In the genomic region with DNA sequence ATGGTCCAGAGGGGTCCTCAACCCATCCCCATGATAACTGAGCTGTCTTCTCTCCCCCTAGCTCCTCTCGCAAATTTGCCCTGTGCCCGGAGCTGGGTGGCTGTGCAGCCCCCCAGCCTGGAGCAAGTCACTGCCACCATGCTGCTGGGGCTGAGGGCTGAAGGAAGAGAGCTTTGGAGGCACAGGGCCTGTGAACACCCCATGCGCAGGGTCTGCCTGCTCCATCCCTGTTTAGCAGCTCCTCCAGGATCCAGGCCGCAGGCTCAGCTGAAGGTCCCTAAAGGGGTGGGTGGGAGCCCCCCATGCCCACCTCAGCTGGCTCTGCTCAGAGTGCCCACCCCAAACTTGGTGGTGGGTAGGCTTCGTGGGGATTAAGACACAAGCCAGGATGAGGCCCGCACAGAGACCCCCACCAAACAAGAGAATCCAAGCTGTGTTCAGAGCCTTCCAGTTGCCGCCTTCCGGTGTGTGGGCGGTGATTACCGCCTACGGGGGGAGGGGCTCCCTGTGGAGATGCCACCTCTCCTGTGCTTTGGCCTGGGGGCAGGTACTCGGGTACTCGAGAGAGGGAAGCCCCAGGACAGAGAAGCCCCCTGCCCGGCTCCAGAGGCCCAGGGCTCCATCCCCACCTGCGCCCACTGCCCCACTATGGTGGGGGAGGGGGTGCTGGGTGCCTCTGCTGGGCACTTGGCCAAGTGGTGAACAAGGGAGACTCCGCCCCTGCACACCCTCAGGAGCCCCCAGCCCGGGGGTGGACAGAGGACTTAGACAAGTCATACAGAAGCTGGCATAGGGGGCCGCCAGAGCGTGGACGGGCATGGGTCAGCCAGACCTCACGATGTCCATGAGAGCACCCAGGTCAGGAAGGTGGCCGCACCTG, we compare ENCODE assay signal across 13 cellular contexts. TPM values are rescaled to one million over a fixed set of nuclear protein-coding genes. Genes with fewer than 3 reads are reported as not detected.
DNase-seq lines count a peak whose midpoint lies in the region; ATAC-seq and TF ChIP-seq lines count a peak whose summit lies in the region.
"Had no signal": no experiment of that assay in that cellular context is flagged by ENCODE, and none has a peak within 500 bp of the region (broad histone marks: within the 10 kb centered on the region; RNA-seq: fewer than 3 reads in every experiment).

No MANE protein-coding gene starts in this region.

- H3K4me1 ChIP-seq in H9 (ENCODE audit: insufficient read depth, low read length) (no peaks in the 10 kb centered on the region), foreskin keratinocyte (peaks cover 4% of the 10 kb centered on the region)

- H2AFZ ChIP-seq in H9 (ENCODE audit: low read length), result no peak overlapping the region
- H2AFZ ChIP-seq: hepatocyte had no signal

- H3K27ac Mint-ChIP-seq in H9 (no peak overlapping the region), osteocyte (ENCODE audit: unreplicated experiment) (no peak overlapping the region)
- H3K27ac Mint-ChIP-seq in activated naive CD8-positive, alpha-beta T cell treated with anti-CD3 and anti-CD28 coated beads for 36 hours, result no peak overlapping the region
- H3K27ac Mint-ChIP-seq: activated CD8-positive, alpha-beta memory T cell treated with anti-CD3 and anti-CD28 coated beads, Interleukin-2, amount 10 ng/mL, durations not matched to agents 7 days and 5 days had no signal

- no peak overlapping the region for H3K4ac ChIP-seq in H9 (ENCODE audit: low read depth, low read length)

- no peaks in the 10 kb centered on the region for H3K79me1 ChIP-seq in H9 (ENCODE audit: insufficient read depth, low read depth, low read length, poor library complexity, severe bottlenecking)

- no peak overlapping the region for H3K9ac ChIP-seq in H9 (ENCODE audit: extremely low read depth, insufficient read length, low read length)

- H3K23me2 ChIP-seq in H9 (ENCODE audit: insufficient read length, low read depth, low read length, poor library complexity, severe bottlenecking), result peaks cover 3% of the 10 kb centered on the region

- H3K9me3 Mint-ChIP-seq in H9, result no peaks in the 10 kb centered on the region
- no peaks in the 10 kb centered on the region for H3K9me3 Mint-ChIP-seq in activated naive CD8-positive, alpha-beta T cell treated with anti-CD3 and anti-CD28 coated beads for 36 hours
- H3K9me3 Mint-ChIP-seq in osteocyte (ENCODE audit: unreplicated experiment), result no peaks in the 10 kb centered on the region

- no peaks in the 10 kb centered on the region for H3K79me2 ChIP-seq in H9 (ENCODE audit: insufficient read depth, low read length)
- H3K79me2 ChIP-seq: hepatocyte had no signal

- H4K8ac ChIP-seq in H9 (replicated peaks; ENCODE audit: insufficient read length, low read depth, low read length), result no peak overlapping the region

- H2BK12ac ChIP-seq in H9 (ENCODE audit: insufficient read length, low read depth, low read length), result no peak overlapping the region

- no peaks in the 10 kb centered on the region for H3K9me3 ChIP-seq in H9 (ENCODE audit: control insufficient read depth, low read depth, low read length)
- H3K9me3 ChIP-seq: body of pancreas had no signal

- peaks cover 26% of the 10 kb centered on the region for H3K27me3 Mint-ChIP-seq in H9 (ENCODE audit: low read depth)
- peaks cover 18% of the 10 kb centered on the region for H3K27me3 Mint-ChIP-seq in activated naive CD8-positive, alpha-beta T cell treated with anti-CD3 and anti-CD28 coated beads for 36 hours
- H3K27me3 Mint-ChIP-seq in osteocyte (ENCODE audit: unreplicated experiment), result peaks cover 13% of the 10 kb centered on the region

- TF ChIP-seq CTCF in H9 (conservative IDR thresholded peaks at IDR 0.05) (no peak), osteocyte (IDR thresholded peaks at IDR 0.05) (no peak), foreskin keratinocyte (conservative IDR thresholded peaks at IDR 0.05) (no peak)

- H3K36me3 Mint-ChIP-seq in H9 (ENCODE audit: insufficient read depth in 1 of 3, low read depth in 3 of 3) (no peaks in the 10 kb centered on the region), osteocyte (ENCODE audit: unreplicated experiment) (no peaks in the 10 kb centered on the region)
- no peaks in the 10 kb centered on the region for H3K36me3 Mint-ChIP-seq in activated naive CD8-positive, alpha-beta T cell treated with anti-CD3 and anti-CD28 coated beads for 36 hours
- H3K36me3 Mint-ChIP-seq: activated CD8-positive, alpha-beta memory T cell treated with anti-CD3 and anti-CD28 coated beads, Interleukin-2, amount 10 ng/mL, durations not matched to agents 7 days and 5 days had no signal

- H2BK120ac ChIP-seq in H9 (ENCODE audit: low read depth, low read length, poor library complexity, severe bottlenecking), result no peak overlapping the region

- H3K23ac ChIP-seq in H9 (ENCODE audit: insufficient read length, low read depth, low read length), result no peak overlapping the region

- WGBS in H9 (ENCODE audit: extremely low coverage, insufficient read length, low lambda C conversion rate), result no CpG with 5 or more reads among the region's 22 CpGs

- no peak overlapping the region for H4K91ac ChIP-seq in H9 (ENCODE audit: insufficient read length, low read depth, low read length)

- peaks cover 7% of the 10 kb centered on the region; the same call in 1 of the 2 replicates for H3K27me3 ChIP-seq in H9 (ENCODE audit: insufficient read depth, low read length)
- H3K27me3 ChIP-seq in foreskin keratinocyte, result peaks cover 7% of the 10 kb centered on the region
- H3K27me3 ChIP-seq: body of pancreas had no signal

- H4K20me1 ChIP-seq in H9 (ENCODE audit: control insufficient read depth, insufficient read depth, insufficient read length), result no peaks in the 10 kb centered on the region

- H2AK5ac ChIP-seq in H9 (ENCODE audit: insufficient read length, low read length), result no peak overlapping the region

- H2BK15ac ChIP-seq in H9 (ENCODE audit: low read depth, low read length), result no peak overlapping the region

- H2BK20ac ChIP-seq in H9 (ENCODE audit: low read depth, low read length, poor library complexity, severe bottlenecking), result no peak overlapping the region

- no peak overlapping the region for H3K56ac ChIP-seq in H9 (ENCODE audit: insufficient read length, low read depth, low read length)

- H3K14ac ChIP-seq in H9 (ENCODE audit: insufficient read depth, low read length), result no peak overlapping the region

- H3K4me2 ChIP-seq in H9 (ENCODE audit: insufficient read depth, insufficient read length, low read length), result no peak overlapping the region

- H3K4me1 Mint-ChIP-seq in H9 (peaks cover 14 to 16% of the 10 kb centered on the region in 2 experiments), osteocyte (ENCODE audit: unreplicated experiment) (peaks cover 15% of the 10 kb centered on the region)
- peaks cover 13% of the 10 kb centered on the region for H3K4me1 Mint-ChIP-seq in activated naive CD8-positive, alpha-beta T cell treated with anti-CD3 and anti-CD28 coated beads for 36 hours

- no peak for ATAC-seq in foreskin keratinocyte

- no peak overlapping the region for H2BK5ac ChIP-seq in H9 (ENCODE audit: insufficient read length, low read length)

- H3K18ac ChIP-seq in H9 (ENCODE audit: insufficient read length, low read depth, low read length), result no peak overlapping the region

- H3K27ac ChIP-seq in H9 (ENCODE audit: insufficient read length, low read depth, low read length) (no peak overlapping the region), foreskin keratinocyte (no peak overlapping the region)
- H3K27ac ChIP-seq: epithelial cell of prostate, hepatocyte had no signal

- H3T11ph ChIP-seq in H9 (ENCODE audit: low read length), result no peak overlapping the region

- H4K5ac ChIP-seq in H9 (ENCODE audit: insufficient read length, low read depth, low read length), result no peak overlapping the region

- H3K4me3 Mint-ChIP-seq in H9 (peak overlapping the region; percentile 50 to 75), osteocyte (ENCODE audit: unreplicated experiment) (peak overlapping the region; percentile 63)
- H3K4me3 Mint-ChIP-seq in activated naive CD8-positive, alpha-beta T cell treated with anti-CD3 and anti-CD28 coated beads for 36 hours, result peak overlapping the region; percentile 67
- H3K4me3 Mint-ChIP-seq: activated CD8-positive, alpha-beta memory T cell treated with anti-CD3 and anti-CD28 coated beads, Interleukin-2, amount 10 ng/mL, durations not matched to agents 7 days and 5 days had no signal

- peak; percentile 29 to 33 for DNase-seq in activated CD4-positive, alpha-beta T cell treated with anti-CD3 and anti-CD28 coated beads, Interleukin-2, amount 50 U/mL, for 4 hours
- DNase-seq in activated CD4-positive, alpha-beta T cell treated with anti-CD3 and anti-CD28 coated beads, Interleukin-2, amount 50 U/mL, for 1 hour, result no peak
- DNase-seq in H9, result no peak
- no peak for DNase-seq in activated naive CD8-positive, alpha-beta T cell treated with anti-CD3 and anti-CD28 coated beads for 36 hours
- DNase-seq in osteocyte (ENCODE audit: extremely low spot score, unreplicated experiment), result no peak
- DNase-seq in central memory CD4-positive, alpha-beta T cell, result no peak
- DNase-seq in foreskin keratinocyte, result no peak
- DNase-seq in AML-193 (lab: John Stamatoyannopoulos, UW), result no peak
- DNase-seq: activated CD8-positive, alpha-beta memory T cell treated with anti-CD3 and anti-CD28 coated beads, Interleukin-2, amount 10 ng/mL, durations not matched to agents 7 days and 5 days; NCI-H187 treated with DMSO at 0.1 percent for 48 hours had no signal

RNA-seq across cellular contexts. Expression of a gene that starts 1.4 kb away (rescaled TPM):
- total RNA-seq in H9 (2021) (11.3 and 11.4 TPM in 2 replicates), osteocyte (5.7 and 7.5 TPM in 2 replicates), foreskin keratinocyte (27.4 and 45.2 TPM in 2 replicates)
- 1 to 10 TPM; 2.3 to 2.5 TPM for total RNA-seq in activated naive CD8-positive, alpha-beta T cell treated with anti-CD3 and anti-CD28 coated beads for 36 hours
- 23.0 and 30.8 TPM in 2 replicates for polyA plus RNA-seq in foreskin keratinocyte

RNA-seq across cellular contexts. Expression of a gene that starts 11.1 kb away (rescaled TPM):
- 39.0 and 41.1 TPM in 2 replicates for total RNA-seq in H9 (2021)
- 1 to 10 TPM; 8.6 to 9.1 TPM for total RNA-seq in activated naive CD8-positive, alpha-beta T cell treated with anti-CD3 and anti-CD28 coated beads for 36 hours
- total RNA-seq in osteocyte, result 38.4 and 39.1 TPM in 2 replicates
- 30.3 and 31.8 TPM in 2 replicates for total RNA-seq in foreskin keratinocyte
- 43.7 and 44.3 TPM in 2 replicates for polyA plus RNA-seq in foreskin keratinocyte

Comparison
In these comparisons a context has a peak if more than half of its experiments do, and no peak if none do; other contexts are left out.
1. DNase-seq: peak in activated CD4-positive, alpha-beta T cell treated with anti-CD3 and anti-CD28 coated beads, Interleukin-2, amount 50 U/mL, for 4 hours (2 of 2); none in activated CD4-positive, alpha-beta T cell treated with anti-CD3 and anti-CD28 coated beads, Interleukin-2, amount 50 U/mL, for 1 hour (single experiment), H9 (single experiment), activated naive CD8-positive, alpha-beta T cell treated with anti-CD3 and anti-CD28 coated beads for 36 hours (single experiment), osteocyte (single experiment), central memory CD4-positive, alpha-beta T cell (single experiment), foreskin keratinocyte (0 of 2) and AML-193 (0 of 2).
2. Peak in every context shown above with its lines, with median percentiles within 50 percentile points of each other: H3K4me3 Mint-ChIP-seq.